ENCODE assay signal across 36 cellular contexts in the genomic region with DNA sequence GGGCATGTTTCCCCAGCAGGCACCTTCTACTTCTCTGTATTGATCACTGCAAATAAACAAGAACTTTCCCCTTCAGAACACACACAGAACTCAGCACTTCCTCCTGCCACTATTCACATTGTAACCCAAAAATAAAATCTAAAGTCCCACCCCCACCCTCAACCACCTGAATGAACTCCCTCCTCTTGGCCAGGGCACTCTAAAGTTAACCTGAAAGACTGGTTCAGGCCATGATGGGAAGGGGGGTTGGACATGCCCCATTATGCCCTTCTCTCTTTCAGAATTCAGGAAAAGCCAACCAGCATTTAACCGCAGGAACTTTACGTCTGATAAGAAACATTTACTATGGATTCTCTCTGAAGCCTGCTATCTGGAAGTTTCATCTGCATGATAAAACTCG. TPM values are rescaled to one million over a fixed set of nuclear protein-coding genes. Genes with fewer than 3 reads are reported as not detected.
"Had no signal": no experiment of that assay in that cellular context is flagged by ENCODE, and none has a peak within 500 bp of the region (broad histone marks: within the 10 kb centered on the region; RNA-seq: fewer than 3 reads in every experiment).

No MANE protein-coding gene starts in this region.

- H3K27ac ChIP-seq: dorsolateral prefrontal cortex, esophagus muscularis mucosa, foreskin keratinocyte, gastroesophageal sphincter, heart left ventricle, hepatocyte, left ventricle myocardium inferior, ovary, stomach, tibial artery, uterus had no signal

- H3K4me1 ChIP-seq: esophagus muscularis mucosa, foreskin keratinocyte, gastroesophageal sphincter, stomach, tibial artery, uterus had no signal

- H3K36me3 ChIP-seq: esophagus muscularis mucosa, gastroesophageal sphincter, heart left ventricle, left ventricle myocardium inferior, ovary, stomach, tibial artery, uterus had no signal

- H3K9me3 ChIP-seq: esophagus muscularis mucosa, gastroesophageal sphincter, ovary, tibial artery, uterus had no signal

- DNase-seq: caudate nucleus; cerebellar nuclear complex; cortex of kidney; dorsolateral prefrontal cortex; effector CD8-positive, alpha-beta T cell; foreskin keratinocyte; heart left ventricle; left cardiac atrium; left ventricle myocardium inferior; mesenchymal stem cell; naive thymus-derived CD8-positive, alpha-beta T cell; nephron progenitor cell; nucleus accumbens; ovary; posterior cingulate gyrus; stimulated activated CD4-positive, alpha-beta T cell treated with anti-CD3 and anti-CD28 coated beads, Interleukin-12 subunit alpha, Interleukin-12 subunit beta, amount 100 ng/mL, for 4 hours; stimulated activated CD4-positive, alpha-beta T cell treated with anti-CD3 and anti-CD28 coated beads, Interleukin-2, amount 100 ng/mL, for 24 hours; stimulated activated CD4-positive, alpha-beta T cell treated with anti-CD3 and anti-CD28 coated beads, Interleukin-4, amount 100 ng/mL, for 24 hours; stimulated activated naive CD4-positive, alpha-beta T cell treated with Interleukin-2 at 50 U/mL for 16 hours; stomach; tibial artery; uterus had no signal

- H3K4me3 ChIP-seq: dorsolateral prefrontal cortex, esophagus muscularis mucosa, gastroesophageal sphincter, heart left ventricle, hepatocyte, left ventricle myocardium inferior, ovary, smooth muscle cell, stomach, tibial artery, uterus had no signal

- H3K27me3 ChIP-seq: esophagus muscularis mucosa, gastroesophageal sphincter, heart left ventricle, hepatocyte, ovary, stomach, tibial artery, uterus had no signal

- ATAC-seq: foreskin keratinocyte; gastroesophageal sphincter; heart left ventricle; left cardiac atrium; naive thymus-derived CD8-positive, alpha-beta T cell; sciatic nerve; stimulated activated effector memory CD8-positive, alpha-beta T cell treated with anti-CD3 and anti-CD28 coated beads, Interleukin-12 subunit alpha, Interleukin-12 subunit beta, amount 100 ng/mL, for 72 hours had no signal

RNA-seq across cellular contexts. Expression of a gene that starts 27.4 kb away (rescaled TPM):
- polyA plus RNA-seq: naive thymus-derived CD8-positive, alpha-beta T cell had no signal

RNA-seq across cellular contexts. Expression of a gene that starts 42.3 kb away (rescaled TPM):
- total RNA-seq: endothelial cell of umbilical vein; foreskin keratinocyte; hepatocyte; kidney epithelial cell; left cardiac atrium; left ventricle myocardium inferior; lung microvascular endothelial cell; myocyte; naive thymus-derived CD8-positive, alpha-beta T cell; stomach; temporal lobe; uterus had no signal
- polyA plus RNA-seq: foreskin keratinocyte; naive thymus-derived CD8-positive, alpha-beta T cell; ovary; stomach had no signal

RNA-seq across cellular contexts. Expression of a gene that starts 57.8 kb away (rescaled TPM):
- total RNA-seq: dorsolateral prefrontal cortex; endothelial cell of umbilical vein; epithelial cell of proximal tubule; fibroblast of lung; foreskin keratinocyte; hepatocyte; kidney epithelial cell; lung microvascular endothelial cell; myocyte; naive thymus-derived CD8-positive, alpha-beta T cell; ovary; smooth muscle cell; subcutaneous adipose tissue; temporal lobe had no signal
- polyA plus RNA-seq: endothelial cell of umbilical vein; foreskin keratinocyte; naive thymus-derived CD8-positive, alpha-beta T cell; smooth muscle cell had no signal
